In the genomic region with DNA sequence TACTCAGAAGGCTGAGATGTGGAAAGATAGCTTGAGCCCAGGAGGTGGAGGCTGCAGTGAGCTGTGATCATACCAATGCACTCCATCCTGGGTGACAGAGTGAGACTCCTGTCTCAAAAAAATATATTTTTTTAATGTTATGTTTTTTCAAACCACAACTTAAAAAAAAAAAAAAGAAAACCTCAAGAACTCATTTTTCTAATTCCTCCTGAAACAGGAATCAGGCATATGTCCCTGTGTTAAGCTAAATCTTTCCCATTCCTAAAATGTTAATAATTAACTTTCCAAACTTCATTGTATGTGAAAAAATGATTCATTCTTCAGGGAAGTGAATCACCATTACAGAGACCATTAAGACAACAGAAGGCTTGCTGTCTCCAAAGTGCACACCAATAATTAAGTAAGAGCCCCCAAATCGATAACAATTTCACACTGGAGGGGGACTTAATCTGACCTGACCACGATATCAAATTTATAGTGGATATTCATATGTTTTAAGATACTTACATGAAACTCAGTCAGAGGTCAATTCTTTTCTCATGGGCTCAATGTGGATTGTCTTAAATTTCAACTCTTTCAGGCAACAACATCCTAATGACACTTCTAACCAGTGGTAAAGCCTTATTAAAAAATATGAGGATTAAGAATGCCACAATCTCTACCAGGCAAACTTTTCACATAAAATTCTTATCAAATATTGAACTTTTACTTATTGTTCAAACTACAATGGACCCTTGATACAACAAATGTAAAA, we compare ENCODE assay signal across 10 cellular contexts. TPM values are rescaled to one million over a fixed set of nuclear protein-coding genes. Genes with fewer than 3 reads are reported as not detected.
DNase-seq lines count a peak whose midpoint lies in the region; ATAC-seq and TF ChIP-seq lines count a peak whose summit lies in the region.
"Had no signal": no experiment of that assay in that cellular context is flagged by ENCODE, and none has a peak within 500 bp of the region (broad histone marks: within the 10 kb centered on the region; RNA-seq: fewer than 3 reads in every experiment).

No MANE protein-coding gene starts in this region.

- H3K27me3 ChIP-seq in tibial nerve (no peaks in the 10 kb centered on the region), ascending aorta (no peaks in the 10 kb centered on the region)

- peak overlapping the region; percentile 84 for H3K4me3 Mint-ChIP-seq in activated naive CD4-positive, alpha-beta T cell treated with anti-CD3 and anti-CD28 coated beads, Interleukin-2, amount 10 ng/mL, durations not matched to agents 7 days and 5 days
- H3K4me3 Mint-ChIP-seq in activated naive CD8-positive, alpha-beta T cell treated with anti-CD3 and anti-CD28 coated beads, Interleukin-2, amount 10 ng/mL, durations not matched to agents 7 days and 5 days = peak overlapping the region; percentile 74

- H3K27ac ChIP-seq in tibial nerve (peak overlapping the region in 3 of 4 donors; percentile 21 to 98 (median 30)), ascending aorta (no peak overlapping the region)

- DNase-seq in activated naive CD4-positive, alpha-beta T cell treated with anti-CD3 and anti-CD28 coated beads, Interleukin-2, amount 10 ng/mL, durations not matched to agents 7 days and 5 days = no peak
- no peak for DNase-seq in activated naive CD4-positive, alpha-beta T cell (lab: John Stamatoyannopoulos, UW)
- DNase-seq in activated naive CD8-positive, alpha-beta T cell treated with anti-CD3 and anti-CD28 coated beads, Interleukin-2, amount 10 ng/mL, durations not matched to agents 7 days and 5 days = no peak
- DNase-seq in iris pigment epithelial cell (ENCODE audit: low read depth) (peak; percentile 67), tibial nerve (ENCODE audit: low spot score in 2 of 2) (no peak), ascending aorta (ENCODE audit: low spot score in 2 of 2) (no peak), NCI-H82 treated with DMSO at 0.1 percent for 48 hours (lab: John Stamatoyannopoulos, UW; ENCODE audit: unreplicated experiment) (no peak)
- DNase-seq: CD8-positive, alpha-beta memory T cell; substantia nigra had no signal

- TF ChIP-seq POLR2A in tibial nerve (IDR thresholded peaks at IDR 0.05) = no peak

- 47 to 65% methylated on average over 2 of the region's 2 CpGs for WGBS in tibial nerve, 2 donors

- peaks cover 56% of the 10 kb centered on the region for H3K36me3 Mint-ChIP-seq in activated naive CD4-positive, alpha-beta T cell treated with anti-CD3 and anti-CD28 coated beads, Interleukin-2, amount 10 ng/mL, durations not matched to agents 7 days and 5 days
- peaks cover 14% of the 10 kb centered on the region for H3K36me3 Mint-ChIP-seq in activated naive CD8-positive, alpha-beta T cell treated with anti-CD3 and anti-CD28 coated beads, Interleukin-2, amount 10 ng/mL, durations not matched to agents 7 days and 5 days

- no peaks in the 10 kb centered on the region for H3K9me3 Mint-ChIP-seq in activated naive CD4-positive, alpha-beta T cell treated with anti-CD3 and anti-CD28 coated beads, Interleukin-2, amount 10 ng/mL, durations not matched to agents 7 days and 5 days
- H3K9me3 Mint-ChIP-seq in activated naive CD8-positive, alpha-beta T cell treated with anti-CD3 and anti-CD28 coated beads, Interleukin-2, amount 10 ng/mL, durations not matched to agents 7 days and 5 days = no peaks in the 10 kb centered on the region
- H3K9me3 Mint-ChIP-seq: CD8-positive, alpha-beta memory T cell had no signal

- intact Hi-C loops in ascending aorta (cut with DNase I) = no loop called here

- peaks cover 0 to 48% (median 20%) of the 10 kb centered on the region in 4 donors for H3K4me1 ChIP-seq in tibial nerve
- H3K4me1 ChIP-seq in ascending aorta = peaks cover 0 to 20% of the 10 kb centered on the region in 2 donors

- CTCF ChIA-PET in activated naive CD4-positive, alpha-beta T cell treated with anti-CD3 and anti-CD28 coated beads, Interleukin-2, amount 10 ng/mL, durations not matched to agents 7 days and 5 days (lab: Charles Lee) = no interaction called here

- H3K27ac Mint-ChIP-seq in activated naive CD4-positive, alpha-beta T cell treated with anti-CD3 and anti-CD28 coated beads, Interleukin-2, amount 10 ng/mL, durations not matched to agents 7 days and 5 days = peak overlapping the region; percentile 87
- H3K27ac Mint-ChIP-seq in activated naive CD8-positive, alpha-beta T cell treated with anti-CD3 and anti-CD28 coated beads, Interleukin-2, amount 10 ng/mL, durations not matched to agents 7 days and 5 days = peak overlapping the region; percentile 71

- H3K36me3 ChIP-seq in tibial nerve = no peaks in the 10 kb centered on the region
- no peaks in the 10 kb centered on the region for H3K36me3 ChIP-seq in ascending aorta

- POLR2A ChIA-PET in activated naive CD8-positive, alpha-beta T cell treated with anti-CD3 and anti-CD28 coated beads, Interleukin-2, amount 10 ng/mL, durations not matched to agents 7 days and 5 days (lab: Charles Lee) = no interaction called here

- no peak for TF ChIP-seq CTCF in tibial nerve (IDR thresholded peaks at IDR 0.05)
- no peak for TF ChIP-seq CTCF in ascending aorta (IDR thresholded peaks at IDR 0.05)

- no peak for ATAC-seq in activated naive CD8-positive, alpha-beta T cell treated with anti-CD3 and anti-CD28 coated beads, Interleukin-2, amount 10 ng/mL, durations not matched to agents 7 days and 5 days (ENCODE audit: low read depth)
- no peak for ATAC-seq in HG02798 (IDR thresholded peaks at IDR 0.05; ENCODE audit: poor library complexity, unreplicated experiment)

- H3K9me3 ChIP-seq in tibial nerve (no peaks in the 10 kb centered on the region), ascending aorta (no peaks in the 10 kb centered on the region)

- no peaks in the 10 kb centered on the region for H3K27me3 Mint-ChIP-seq in activated naive CD4-positive, alpha-beta T cell treated with anti-CD3 and anti-CD28 coated beads, Interleukin-2, amount 10 ng/mL, durations not matched to agents 7 days and 5 days
- no peaks in the 10 kb centered on the region for H3K27me3 Mint-ChIP-seq in activated naive CD8-positive, alpha-beta T cell treated with anti-CD3 and anti-CD28 coated beads, Interleukin-2, amount 10 ng/mL, durations not matched to agents 7 days and 5 days

- no peak for TF ChIP-seq EP300 in tibial nerve (IDR thresholded peaks at IDR 0.05)

- H3K4me3 ChIP-seq in tibial nerve (no peak overlapping the region), ascending aorta (no peak overlapping the region)

- peaks cover 73% of the 10 kb centered on the region for H3K4me1 Mint-ChIP-seq in activated naive CD4-positive, alpha-beta T cell treated with anti-CD3 and anti-CD28 coated beads, Interleukin-2, amount 10 ng/mL, durations not matched to agents 7 days and 5 days
- peaks cover 61% of the 10 kb centered on the region for H3K4me1 Mint-ChIP-seq in activated naive CD8-positive, alpha-beta T cell treated with anti-CD3 and anti-CD28 coated beads, Interleukin-2, amount 10 ng/mL, durations not matched to agents 7 days and 5 days

RNA-seq across cellular contexts. Expression of a gene that starts 5.2 kb away (rescaled TPM):
- total RNA-seq in activated naive CD8-positive, alpha-beta T cell treated with anti-CD3 and anti-CD28 coated beads, Interleukin-2, amount 10 ng/mL, durations not matched to agents 7 days and 5 days = 10 to 100 TPM; 54.1 to 55.9 TPM
- 100 to 1,000 TPM; 107 to 126 (median 118) TPM for total RNA-seq in tibial nerve
- 34.4 TPM for total RNA-seq in ascending aorta

Comparison
In these comparisons a context has a peak if more than half of its experiments do, and no peak if none do; other contexts are left out.
1. H3K27ac ChIP-seq: peak in tibial nerve (3 of 4); none in ascending aorta (0 of 2).